In genomic region chr10:103080891-103081581, GRCh38 we compare ENCODE assay signal across 21 cellular contexts.
DNase-seq lines count a peak whose midpoint lies in the region; ATAC-seq, FAIRE-seq and TF ChIP-seq lines count a peak whose summit lies in the region.
"Had no signal": no experiment of that assay in that cellular context is flagged by ENCODE, and none has a peak within 500 bp of the region (broad histone marks: within the 10 kb centered on the region; RNA-seq: fewer than 3 reads in every experiment).

No MANE protein-coding gene starts in this region.

- H3K4me2 ChIP-seq in A549, result no peak overlapping the region

- TF ChIP-seq RAD21 in A549 (conservative IDR thresholded peaks at IDR 0.05 in 1 of 2, IDR thresholded peaks at IDR 0.05 in 1 of 2), result no peak

- ATAC-seq in A549 (peak; percentile 5 to 18; a peak in 3 of 6 replicates), T-helper 17 cell (no peak), HG03280 (IDR thresholded peaks at IDR 0.05; ENCODE audit: unreplicated experiment) (no peak), HG03439 (IDR thresholded peaks at IDR 0.05; ENCODE audit: unreplicated experiment) (no peak), HG02610 (IDR thresholded peaks at IDR 0.05; ENCODE audit: unreplicated experiment) (no peak)
- ATAC-seq in CD8-positive, alpha-beta T cell, result no peak
- ATAC-seq: body of pancreas had no signal

- CTCF ChIA-PET in A549 (lab: Yijun Ruan, JAX), result interaction anchor here (0.7 to 2.1 kb wide), 8 partner anchors 9 to 252 kb away, joined by 3 to 8 read pairs (median 4); partner anchors contain the start of gene CNNM2
- CTCF ChIA-PET in CD8-positive, alpha-beta T cell (lab: Charles Lee), result interaction anchor here (0.7 to 1.2 kb wide), 2 partner anchors 11 to 17 kb away, joined by 3 read pairs; no protein-coding TSS in a partner anchor

- H3K36me3 ChIP-seq in CD8-positive, alpha-beta T cell (ENCODE audit: insufficient read depth, low read length), result peaks cover 6% of the 10 kb centered on the region

- TF ChIP-seq CTCF in A549 (IDR thresholded peaks at IDR 0.05), result no peak
- TF ChIP-seq CTCF in CD8-positive, alpha-beta T cell (IDR thresholded peaks at IDR 0.05), result no peak

- H3K27ac Mint-ChIP-seq in CD8-positive, alpha-beta T cell, result peak overlapping the region; percentile 18
- peak overlapping the region; percentile 66 for H3K27ac Mint-ChIP-seq in T-helper 17 cell
- H3K27ac Mint-ChIP-seq in activated T-helper 2 cell treated with anti-CD3 and anti-CD28 coated beads, Interferon-gamma antibody, Interleukin-2, Interleukin-4, amounts not matched to agents 10 μg/mL and 5 μg/mL and 100 μg/mL, durations not matched to agents 14 hours and 24 hours and 36 hours, result no peak overlapping the region
- H3K27ac Mint-ChIP-seq: activated naive CD4-positive, alpha-beta T cell treated with anti-CD3 and anti-CD28 coated beads, Interleukin-2, amount 10 ng/mL, durations not matched to agents 7 days and 5 days; B cell had no signal

- no peak for TF ChIP-seq EP300 in A549 (IDR thresholded peaks at IDR 0.05)

- H3K27me3 Mint-ChIP-seq in CD8-positive, alpha-beta T cell (ENCODE audit: low read depth), result no peaks in the 10 kb centered on the region
- no peaks in the 10 kb centered on the region for H3K27me3 Mint-ChIP-seq in T-helper 17 cell
- H3K27me3 Mint-ChIP-seq in activated T-helper 2 cell treated with anti-CD3 and anti-CD28 coated beads, Interferon-gamma antibody, Interleukin-2, Interleukin-4, amounts not matched to agents 10 μg/mL and 5 μg/mL and 100 μg/mL, durations not matched to agents 14 hours and 24 hours and 36 hours (ENCODE audit: low read depth), result no peaks in the 10 kb centered on the region
- H3K27me3 Mint-ChIP-seq: activated naive CD4-positive, alpha-beta T cell treated with anti-CD3 and anti-CD28 coated beads, Interleukin-2, amount 10 ng/mL, durations not matched to agents 7 days and 5 days; B cell; naive B cell had no signal

- H3K27me3 ChIP-seq in CD8-positive, alpha-beta T cell (ENCODE audit: insufficient read depth, low read length), result no peaks in the 10 kb centered on the region
- H3K27me3 ChIP-seq: body of pancreas, esophagus squamous epithelium, tibial artery had no signal

- H3K36me3 Mint-ChIP-seq in CD8-positive, alpha-beta T cell, result peaks cover 48% of the 10 kb centered on the region
- H3K36me3 Mint-ChIP-seq in T-helper 17 cell (ENCODE audit: low read depth), result peaks cover 5% of the 10 kb centered on the region
- peaks cover 12% of the 10 kb centered on the region for H3K36me3 Mint-ChIP-seq in activated T-helper 2 cell treated with anti-CD3 and anti-CD28 coated beads, Interferon-gamma antibody, Interleukin-2, Interleukin-4, amounts not matched to agents 10 μg/mL and 5 μg/mL and 100 μg/mL, durations not matched to agents 14 hours and 24 hours and 36 hours (ENCODE audit: low read depth)

- no peak overlapping the region for H3K4me3 Mint-ChIP-seq in CD8-positive, alpha-beta T cell
- no peak overlapping the region for H3K4me3 Mint-ChIP-seq in T-helper 17 cell
- no peak overlapping the region for H3K4me3 Mint-ChIP-seq in activated T-helper 2 cell treated with anti-CD3 and anti-CD28 coated beads, Interferon-gamma antibody, Interleukin-2, Interleukin-4, amounts not matched to agents 10 μg/mL and 5 μg/mL and 100 μg/mL, durations not matched to agents 14 hours and 24 hours and 36 hours (ENCODE audit: low read depth)
- H3K4me3 Mint-ChIP-seq: activated naive CD4-positive, alpha-beta T cell treated with anti-CD3 and anti-CD28 coated beads, Interleukin-2, amount 10 ng/mL, durations not matched to agents 7 days and 5 days; B cell; naive B cell had no signal

- H3K4me3 ChIP-seq in A549, result no peak overlapping the region
- no peak overlapping the region for H3K4me3 ChIP-seq in CD8-positive, alpha-beta T cell (ENCODE audit: low read depth, low read length)
- H3K4me3 ChIP-seq: body of pancreas, esophagus squamous epithelium, GM23248, lung, skin epidermis, tibial artery had no signal

- intact Hi-C loops in CD8-positive, alpha-beta T cell (cut with DNase I, micrococcal nuclease), result no loop called here
- intact Hi-C loops in activated T-helper 2 cell treated with anti-CD3 and anti-CD28 coated beads, Interferon-gamma antibody, Interleukin-2, Interleukin-4, amounts not matched to agents 10 μg/mL and 5 μg/mL and 100 μg/mL, durations not matched to agents 14 hours and 24 hours and 36 hours (cut with micrococcal nuclease), result no loop called here

- no peak for TF ChIP-seq POLR2A in A549 (IDR thresholded peaks at IDR 0.05; ENCODE audit: low read length)

- H3K9me3 ChIP-seq in A549 (no peaks in the 10 kb centered on the region), T-helper 17 cell (ENCODE audit: control insufficient read depth, low read length, poor library complexity, severe bottlenecking) (no peaks in the 10 kb centered on the region)
- H3K9me3 ChIP-seq in CD8-positive, alpha-beta T cell (ENCODE audit: low read length), result no peaks in the 10 kb centered on the region
- H3K9me3 ChIP-seq: body of pancreas, esophagus squamous epithelium, tibial artery had no signal

- H3K27ac ChIP-seq in A549, result no peak overlapping the region
- no peak overlapping the region for H3K27ac ChIP-seq in CD8-positive, alpha-beta T cell (ENCODE audit: low read depth, low read length)
- H3K27ac ChIP-seq: body of pancreas, esophagus squamous epithelium, GM23248, parathyroid adenoma, skin epidermis, WERI-Rb-1 had no signal

- no peaks in the 10 kb centered on the region for H3K4me1 ChIP-seq in A549
- H3K4me1 ChIP-seq in CD8-positive, alpha-beta T cell (ENCODE audit: insufficient read depth, low read length), result no peaks in the 10 kb centered on the region
- H3K4me1 ChIP-seq: parathyroid adenoma had no signal

- no peak for FAIRE-seq in A549 (lab: Jason Lieb, UNC)

- DNase-seq in A549 (ENCODE audit: low read depth in 1 of 2, low spot score in 1 of 2), result no peak
- DNase-seq in CD8-positive, alpha-beta T cell, result no peak
- no peak for DNase-seq in T-helper 17 cell
- DNase-seq in kidney tubule cell (ENCODE audit: low spot score), result peak; percentile 55
- DNase-seq in activated T-helper 2 cell treated with anti-CD3 and anti-CD28 coated beads, Interferon-gamma antibody, Interleukin-2, Interleukin-4, amounts not matched to agents 10 μg/mL and 5 μg/mL and 100 μg/mL, durations not matched to agents 14 hours and 24 hours and 36 hours (ENCODE audit: low spot score), result no peak
- DNase-seq: activated naive CD4-positive, alpha-beta T cell treated with anti-CD3 and anti-CD28 coated beads, Interleukin-2, amount 10 ng/mL, durations not matched to agents 7 days and 5 days; body of pancreas; esophagus squamous epithelium; glutamatergic neuron; GM23248; naive B cell; NCI-H1436; tibial artery; WERI-Rb-1 had no signal

- WGBS in A549 (ENCODE audit: missing lambda C conversion rate), result 100% methylated on average over 3 of the region's 4 CpGs

- no peaks in the 10 kb centered on the region for H3K9me3 Mint-ChIP-seq in CD8-positive, alpha-beta T cell
- no peaks in the 10 kb centered on the region for H3K9me3 Mint-ChIP-seq in activated T-helper 2 cell treated with anti-CD3 and anti-CD28 coated beads, Interferon-gamma antibody, Interleukin-2, Interleukin-4, amounts not matched to agents 10 μg/mL and 5 μg/mL and 100 μg/mL, durations not matched to agents 14 hours and 24 hours and 36 hours
- H3K9me3 Mint-ChIP-seq: activated naive CD4-positive, alpha-beta T cell treated with anti-CD3 and anti-CD28 coated beads, Interleukin-2, amount 10 ng/mL, durations not matched to agents 7 days and 5 days; naive B cell had no signal

- POLR2A ChIA-PET in A549 (lab: Yijun Ruan, JAX), result no interaction called here
- POLR2A ChIA-PET in CD8-positive, alpha-beta T cell (lab: Charles Lee), result interaction anchor here (0.9 kb wide), 1 partner anchor 22 kb away, joined by 3 read pairs; no protein-coding TSS in a partner anchor

- no peaks in the 10 kb centered on the region for H3K4me1 Mint-ChIP-seq in CD8-positive, alpha-beta T cell (ENCODE audit: low read depth)
- no peaks in the 10 kb centered on the region for H3K4me1 Mint-ChIP-seq in T-helper 17 cell
- no peaks in the 10 kb centered on the region for H3K4me1 Mint-ChIP-seq in activated T-helper 2 cell treated with anti-CD3 and anti-CD28 coated beads, Interferon-gamma antibody, Interleukin-2, Interleukin-4, amounts not matched to agents 10 μg/mL and 5 μg/mL and 100 μg/mL, durations not matched to agents 14 hours and 24 hours and 36 hours (ENCODE audit: low read depth)
- H3K4me1 Mint-ChIP-seq: activated naive CD4-positive, alpha-beta T cell treated with anti-CD3 and anti-CD28 coated beads, Interleukin-2, amount 10 ng/mL, durations not matched to agents 7 days and 5 days; B cell; naive B cell had no signal

TF ChIP-seq in A549, 52 proteins besides CTCF, POLR2A, EP300 and RAD21 (continues in another document):
- TF ChIP-seq RARB (CRISPR knock-in tag; IDR thresholded peaks at IDR 0.05) (no peak), SMC3 (IDR thresholded peaks at IDR 0.05) (no peak), MYC (IDR thresholded peaks at IDR 0.05; ENCODE audit: borderline replicate concordance, low read length) (no peak), NPAS2 (CRISPR knock-in tag; IDR thresholded peaks at IDR 0.05; ENCODE audit: borderline replicate concordance) (no peak), HOXB5 (CRISPR knock-in tag; IDR thresholded peaks at IDR 0.05) (no peak), JUNB (IDR thresholded peaks at IDR 0.05) (no peak), TFCP2L1 (CRISPR knock-in tag; IDR thresholded peaks at IDR 0.05) (no peak), EHMT2 (IDR thresholded peaks at IDR 0.05; ENCODE audit: low read depth) (no peak), ELK1 (IDR thresholded peaks at IDR 0.05; ENCODE audit: low read depth, low read length) (no peak), HEYL (CRISPR knock-in tag; IDR thresholded peaks at IDR 0.05) (no peak), KDM1A (IDR thresholded peaks at IDR 0.05; ENCODE audit: low read depth) (no peak), CBX8 (IDR thresholded peaks at IDR 0.05) (no peak), CBX2 (IDR thresholded peaks at IDR 0.05; ENCODE audit: borderline replicate concordance, low read depth) (no peak), RCOR1 (IDR thresholded peaks at IDR 0.05; ENCODE audit: low read depth, low read length) (no peak)

Comparison
In these comparisons a context has a peak if more than half of its experiments do, and no peak if none do; other contexts are left out.
1. ATAC-seq: peak in A549 (2 of 2); none in CD8-positive, alpha-beta T cell (single experiment), T-helper 17 cell (single experiment), HG03280 (single experiment), HG03439 (single experiment) and HG02610 (single experiment).